Comparison of ENCODE assay signal across 8 cellular contexts in the genomic region with DNA sequence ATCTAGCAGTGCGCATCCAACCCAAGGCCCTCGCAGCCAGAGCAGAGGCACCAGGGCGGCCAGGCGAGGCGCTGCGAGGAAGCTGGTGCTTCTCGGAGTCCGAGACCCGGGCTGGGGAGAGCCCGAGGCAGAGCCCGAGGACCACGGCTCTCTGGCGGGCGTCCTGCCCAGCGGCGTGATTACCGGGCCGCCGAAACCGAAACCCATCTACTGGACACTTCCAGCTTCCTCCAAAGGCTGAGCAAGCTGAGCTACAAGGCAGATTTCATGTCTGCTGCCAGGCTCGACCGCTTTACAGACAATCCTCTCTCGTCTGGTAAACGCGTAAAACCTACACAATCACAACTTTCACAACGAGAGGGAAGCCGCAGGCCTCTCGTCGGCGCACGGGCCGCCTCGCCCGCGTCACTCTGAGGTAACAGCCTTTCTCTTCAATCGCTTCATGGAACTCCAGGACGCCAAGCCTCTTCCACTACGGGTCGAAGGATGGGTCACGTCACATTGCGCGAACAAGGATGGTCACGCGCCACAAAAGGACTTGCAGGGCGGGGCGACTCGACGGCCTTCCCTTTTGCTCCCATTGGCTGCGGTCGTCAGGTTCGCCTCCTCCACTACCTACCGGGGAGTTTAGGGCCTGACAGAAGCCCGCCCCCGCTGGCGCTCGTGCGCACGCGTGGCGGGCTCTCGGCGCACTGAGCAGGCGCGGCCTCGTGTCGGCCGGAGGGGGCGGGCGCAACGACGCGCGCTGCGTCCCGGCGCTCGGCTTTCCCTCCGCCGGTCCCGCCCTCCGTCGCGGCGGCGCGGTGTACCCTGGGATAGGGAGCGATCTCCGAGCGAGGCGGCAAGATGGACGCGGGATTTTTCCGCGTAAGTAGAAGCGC. TPM values are rescaled to one million over a fixed set of nuclear protein-coding genes. Genes with fewer than 3 reads are reported as not detected.
DNase-seq lines count a peak whose midpoint lies in the region; ATAC-seq and TF ChIP-seq lines count a peak whose summit lies in the region.

A gene with protein sequence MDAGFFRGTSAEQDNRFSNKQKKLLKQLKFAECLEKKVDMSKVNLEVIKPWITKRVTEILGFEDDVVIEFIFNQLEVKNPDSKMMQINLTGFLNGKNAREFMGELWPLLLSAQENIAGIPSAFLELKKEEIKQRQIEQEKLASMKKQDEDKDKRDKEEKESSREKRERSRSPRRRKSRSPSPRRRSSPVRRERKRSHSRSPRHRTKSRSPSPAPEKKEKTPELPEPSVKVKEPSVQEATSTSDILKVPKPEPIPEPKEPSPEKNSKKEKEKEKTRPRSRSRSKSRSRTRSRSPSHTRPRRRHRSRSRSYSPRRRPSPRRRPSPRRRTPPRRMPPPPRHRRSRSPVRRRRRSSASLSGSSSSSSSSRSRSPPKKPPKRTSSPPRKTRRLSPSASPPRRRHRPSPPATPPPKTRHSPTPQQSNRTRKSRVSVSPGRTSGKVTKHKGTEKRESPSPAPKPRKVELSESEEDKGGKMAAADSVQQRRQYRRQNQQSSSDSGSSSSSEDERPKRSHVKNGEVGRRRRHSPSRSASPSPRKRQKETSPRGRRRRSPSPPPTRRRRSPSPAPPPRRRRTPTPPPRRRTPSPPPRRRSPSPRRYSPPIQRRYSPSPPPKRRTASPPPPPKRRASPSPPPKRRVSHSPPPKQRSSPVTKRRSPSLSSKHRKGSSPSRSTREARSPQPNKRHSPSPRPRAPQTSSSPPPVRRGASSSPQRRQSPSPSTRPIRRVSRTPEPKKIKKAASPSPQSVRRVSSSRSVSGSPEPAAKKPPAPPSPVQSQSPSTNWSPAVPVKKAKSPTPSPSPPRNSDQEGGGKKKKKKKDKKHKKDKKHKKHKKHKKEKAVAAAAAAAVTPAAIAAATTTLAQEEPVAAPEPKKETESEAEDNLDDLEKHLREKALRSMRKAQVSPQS (plus strand): TSS at position 822 of the 881 bp plus-strand sequence. CDS start 25 bp downstream, at position 847.

- peak; percentile 87 for ATAC-seq in HG02588 (IDR thresholded peaks at IDR 0.05; ENCODE audit: unreplicated experiment)
- ATAC-seq in activated naive CD4-positive, alpha-beta T cell treated with anti-CD3 and anti-CD28 coated beads, Interleukin-2, amount 50 U/mL, for 72 hours = peak; percentile 93 to 94

- peaks cover 38 to 39% of the 10 kb centered on the region in 2 donors for H3K36me3 Mint-ChIP-seq in activated naive CD4-positive, alpha-beta T cell treated with anti-CD3 and anti-CD28 coated beads, Interleukin-2, amount 50 U/mL, for 72 hours

- POLR2A ChIA-PET in GM10248 (lab: Yijun Ruan, JAX) = interaction anchor here (1.0 kb wide), 1 partner anchor 452 kb away, joined by 6 read pairs; no protein-coding TSS in a partner anchor

- DNase-seq in GM10248 (ENCODE audit: extremely low spot score) (peak; percentile 98), NCI-H1092 treated with DMSO at 0.1 percent for 48 hours (lab: John Stamatoyannopoulos, UW) (peak; percentile 100), SKM-1 (lab: John Stamatoyannopoulos, UW; ENCODE audit: unreplicated experiment) (peak; percentile 97), glomerular endothelial cell (ENCODE audit: extremely low read depth, low read depth, low spot score) (peak; percentile 94), occipital lobe (lab: John Stamatoyannopoulos, UW) (peak; percentile 100)
- DNase-seq in activated naive CD4-positive, alpha-beta T cell treated with anti-CD3 and anti-CD28 coated beads, Interleukin-2, amount 50 U/mL, for 72 hours (ENCODE audit: low spot score in 2 of 2) = peak; percentile 97 to 100

- CTCF ChIA-PET in GM10248 (lab: Yijun Ruan, JAX) = interaction anchor here (1.2 to 1.3 kb wide), 2 partner anchors 188 to 192 kb away, joined by 3 read pairs; no protein-coding TSS in a partner anchor

- H3K27ac ChIP-seq in temporal lobe (ENCODE audit: low read depth, low read length) = peak within 1 kb of the TSS; percentile 97

- TF ChIP-seq CTCF in GM10248 (IDR thresholded peaks at IDR 0.05; ENCODE audit: control extremely low read depth, extremely low read depth, low read depth, missing control alignments) = peak; percentile 18

- H3K9me3 Mint-ChIP-seq in activated naive CD4-positive, alpha-beta T cell treated with anti-CD3 and anti-CD28 coated beads, Interleukin-2, amount 50 U/mL, for 72 hours = no peaks in the 10 kb centered on the region

- H3K27ac Mint-ChIP-seq in activated naive CD4-positive, alpha-beta T cell treated with anti-CD3 and anti-CD28 coated beads, Interleukin-2, amount 50 U/mL, for 72 hours = peak within 1 kb of the TSS; percentile 92 to 98

RNA-seq across cellular contexts. Expression of the gene that starts here (rescaled TPM):
- 100 to 1,000 TPM; 208 to 250 TPM for total RNA-seq in activated naive CD4-positive, alpha-beta T cell treated with anti-CD3 and anti-CD28 coated beads, Interleukin-2, amount 50 U/mL, for 72 hours
- total RNA-seq in glomerular endothelial cell = 51.6 and 106 TPM in 2 replicates
- total RNA-seq in occipital lobe = 39.1 TPM
- total RNA-seq in temporal lobe = 38.8 TPM

Comparison
In these comparisons a context has a peak if more than half of its experiments do, and no peak if none do; other contexts are left out.
1. Peak in every context shown above with its lines: DNase-seq, ATAC-seq and H3K27ac ChIP-seq.